Comparison of ENCODE assay signal across 17 cellular contexts in genomic region chr3:47882338-47882737, GRCh38.
"Had no signal": no experiment of that assay in that cellular context is flagged by ENCODE, and none has a peak within 500 bp of the region (broad histone marks: within the 10 kb centered on the region; RNA-seq: fewer than 3 reads in every experiment).

No MANE protein-coding gene starts in this region.

- H3K27ac ChIP-seq: heart left ventricle, thyroid gland, uterus had no signal

- H3K36me3 Mint-ChIP-seq: natural killer cell had no signal

- H3K4me3 ChIP-seq: heart left ventricle, mucosa of descending colon, thyroid gland, uterus had no signal

- H3K27me3 Mint-ChIP-seq: activated CD8-positive, alpha-beta memory T cell treated with anti-CD3 and anti-CD28 coated beads, Interleukin-2, amount 10 ng/mL, durations not matched to agents 7 days and 5 days; activated naive CD8-positive, alpha-beta T cell; activated T-cell treated with anti-CD3 and anti-CD28 coated beads, Interleukin-2, amount 50 U/mL, for 24 hours had no signal

- H3K27me3 ChIP-seq: heart left ventricle, thyroid gland, uterus had no signal

- ATAC-seq: activated CD4-positive, CD25-positive, alpha-beta regulatory T cell treated with anti-CD3 and anti-CD28 coated beads, Interleukin-2, amount 50 U/mL, for 24 hours; activated CD8-positive, alpha-beta memory T cell treated with anti-CD3 and anti-CD28 coated beads, Interleukin-2, amount 10 ng/mL, durations not matched to agents 7 days and 5 days; heart left ventricle; left colon; mucosa of descending colon; natural killer cell had no signal

- H3K27ac Mint-ChIP-seq: activated CD8-positive, alpha-beta memory T cell treated with anti-CD3 and anti-CD28 coated beads, Interleukin-2, amount 10 ng/mL, durations not matched to agents 7 days and 5 days; activated naive CD8-positive, alpha-beta T cell; activated T-cell treated with anti-CD3 and anti-CD28 coated beads, Interleukin-2, amount 50 U/mL, for 24 hours; natural killer cell; T-helper 2 cell treated with Interferon-gamma antibody and Interleukin-4, amounts not matched to agents 5 μg/mL and 100 μg/mL, for 36 hours had no signal

- H3K4me3 Mint-ChIP-seq: activated CD8-positive, alpha-beta memory T cell treated with anti-CD3 and anti-CD28 coated beads, Interleukin-2, amount 10 ng/mL, durations not matched to agents 7 days and 5 days; activated naive CD8-positive, alpha-beta T cell; activated T-cell treated with anti-CD3 and anti-CD28 coated beads, Interleukin-2, amount 50 U/mL, for 24 hours; natural killer cell; T-helper 2 cell treated with Interferon-gamma antibody and Interleukin-4, amounts not matched to agents 5 μg/mL and 100 μg/mL, for 36 hours had no signal

- H3K9me3 ChIP-seq: mucosa of descending colon, thyroid gland, uterus had no signal

- H3K36me3 ChIP-seq: thyroid gland, uterus had no signal

- DNase-seq: activated CD4-positive, alpha-beta T cell treated with anti-CD3 and anti-CD28 coated beads, Interleukin-2, amount 50 U/mL, for 4 hours; activated CD8-positive, alpha-beta memory T cell treated with anti-CD3 and anti-CD28 coated beads, Interleukin-2, amount 10 ng/mL, durations not matched to agents 7 days and 5 days; activated gamma-delta T cell; activated T-cell treated with anti-CD3 and anti-CD28 coated beads, Interleukin-2, amount 50 U/mL, for 24 hours; amygdala; foreskin melanocyte; heart left ventricle; left colon; mucosa of descending colon; natural killer cell; stimulated activated CD4-positive, alpha-beta T cell treated with anti-CD3 and anti-CD28 coated beads, Interleukin-15, amount 100 ng/mL, for 24 hours; stimulated activated CD4-positive, alpha-beta T cell treated with anti-CD3 and anti-CD28 coated beads, Interleukin-4, amount 100 ng/mL, for 4 hours; thyroid gland; uterus had no signal

- H3K9me3 Mint-ChIP-seq: activated T-cell treated with anti-CD3 and anti-CD28 coated beads, Interleukin-2, amount 50 U/mL, for 24 hours; natural killer cell; T-helper 2 cell treated with Interferon-gamma antibody and Interleukin-4, amounts not matched to agents 5 μg/mL and 100 μg/mL, for 36 hours had no signal

- H3K4me1 ChIP-seq: thyroid gland, uterus had no signal
